ENCODE assay signal across 16 cellular contexts in the genomic region with DNA sequence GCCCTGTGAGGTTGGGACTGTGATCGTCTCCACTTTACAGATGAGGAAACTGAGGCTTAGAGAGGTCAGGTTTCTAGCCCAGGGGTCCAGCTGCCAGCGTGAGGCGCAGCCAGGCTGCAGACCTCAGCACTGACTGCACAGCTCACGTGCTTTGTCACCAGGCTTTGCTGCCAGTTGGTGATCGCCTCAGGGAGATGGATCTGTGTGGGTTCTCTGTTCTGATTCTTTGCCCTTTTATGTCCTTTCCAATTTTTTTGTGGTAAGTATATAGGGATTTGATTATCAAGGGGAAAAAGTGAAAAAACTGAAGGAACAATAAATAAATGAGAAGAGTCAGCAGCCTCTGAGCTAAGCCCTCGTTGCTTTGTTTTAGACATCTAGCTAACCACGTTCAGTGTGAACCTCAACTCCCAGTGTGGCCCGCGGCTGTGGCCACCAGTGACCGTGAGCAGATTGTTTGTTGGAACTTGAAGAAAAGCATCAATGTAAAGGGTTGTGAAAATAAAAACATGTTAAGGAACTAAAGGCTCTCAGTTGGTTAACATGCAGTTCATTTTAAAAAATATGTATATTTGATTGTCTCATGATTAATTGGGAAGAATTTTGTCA.
DNase-seq lines count a peak whose midpoint lies in the region; TF ChIP-seq lines count a peak whose summit lies in the region.
"Had no signal": no experiment of that assay in that cellular context is flagged by ENCODE, and none has a peak within 500 bp of the region (broad histone marks: within the 10 kb centered on the region; RNA-seq: fewer than 3 reads in every experiment).

No MANE protein-coding gene starts in this region.

- H3K9me3 Mint-ChIP-seq in type B pancreatic cell = no peaks in the 10 kb centered on the region
- H3K9me3 Mint-ChIP-seq in activated T-helper 1 cell treated with anti-CD3 and anti-CD28 coated beads, Interleukin-12 subunit alpha, Interleukin-12 subunit beta, Interleukin-2, Interleukin-4 antibody, amounts not matched to agents 30 ng/mL and 10 ng/mL and 1 ng/mL, durations not matched to agents 14 hours and 24 hours and 36 hours = no peaks in the 10 kb centered on the region
- H3K9me3 Mint-ChIP-seq: CD4-positive, alpha-beta memory T cell; GM23338 had no signal

- DNase-seq in amygdala (lab: John Stamatoyannopoulos, UW) (peak in 36 of 56 donors; percentile 11 to 74 (median 37)), globus pallidus (ENCODE audit: low spot score) (peak; percentile 85), middle frontal gyrus (ENCODE audit: extremely low spot score, low spot score) (peak; percentile 16), type B pancreatic cell (ENCODE audit: extremely low spot score, unreplicated experiment) (no peak)
- DNase-seq in activated T-helper 1 cell treated with anti-CD3 and anti-CD28 coated beads, Interleukin-12 subunit alpha, Interleukin-12 subunit beta, Interleukin-2, Interleukin-4 antibody, amounts not matched to agents 30 ng/mL and 10 ng/mL and 1 ng/mL, durations not matched to agents 14 hours and 24 hours and 36 hours (ENCODE audit: low spot score) = no peak
- no peak for DNase-seq in activated CD4-positive, alpha-beta T cell treated with anti-CD3 and anti-CD28 coated beads, Interleukin-2, amount 50 U/mL, for 48 hours
- DNase-seq in activated effector memory CD4-positive, alpha-beta T cell treated with anti-CD3 and anti-CD28 coated beads, Interleukin-2, amount 50 U/mL, for 16 hours = no peak
- DNase-seq: BE2C; CD4-positive, alpha-beta memory T cell; DND-41; GDM1; NCI-H1092 treated with DMSO at 0.1 percent for 48 hours; NCI-H1694 treated with DMSO at 0.1 percent for 48 hours; NCI-H446 treated with DMSO at 0.1 percent for 48 hours; NCI-H774 had no signal

- H3K27ac Mint-ChIP-seq in type B pancreatic cell = peak overlapping the region; percentile 44
- H3K27ac Mint-ChIP-seq in activated T-helper 1 cell treated with anti-CD3 and anti-CD28 coated beads, Interleukin-12 subunit alpha, Interleukin-12 subunit beta, Interleukin-2, Interleukin-4 antibody, amounts not matched to agents 30 ng/mL and 10 ng/mL and 1 ng/mL, durations not matched to agents 14 hours and 24 hours and 36 hours = no peak overlapping the region
- H3K27ac Mint-ChIP-seq: GM23338 had no signal

- H3K4me1 Mint-ChIP-seq in type B pancreatic cell (ENCODE audit: unreplicated experiment) = no peaks in the 10 kb centered on the region
- H3K4me1 Mint-ChIP-seq in activated T-helper 1 cell treated with anti-CD3 and anti-CD28 coated beads, Interleukin-12 subunit alpha, Interleukin-12 subunit beta, Interleukin-2, Interleukin-4 antibody, amounts not matched to agents 30 ng/mL and 10 ng/mL and 1 ng/mL, durations not matched to agents 14 hours and 24 hours and 36 hours (ENCODE audit: low read depth) = no peaks in the 10 kb centered on the region
- H3K4me1 Mint-ChIP-seq: GM23338 had no signal

- H3K27me3 Mint-ChIP-seq in type B pancreatic cell = no peaks in the 10 kb centered on the region
- no peaks in the 10 kb centered on the region for H3K27me3 Mint-ChIP-seq in activated T-helper 1 cell treated with anti-CD3 and anti-CD28 coated beads, Interleukin-12 subunit alpha, Interleukin-12 subunit beta, Interleukin-2, Interleukin-4 antibody, amounts not matched to agents 30 ng/mL and 10 ng/mL and 1 ng/mL, durations not matched to agents 14 hours and 24 hours and 36 hours (ENCODE audit: insufficient read depth)
- H3K27me3 Mint-ChIP-seq: CD4-positive, alpha-beta memory T cell had no signal

- intact Hi-C loops in activated T-helper 1 cell treated with anti-CD3 and anti-CD28 coated beads, Interleukin-12 subunit alpha, Interleukin-12 subunit beta, Interleukin-2, Interleukin-4 antibody, amounts not matched to agents 30 ng/mL and 10 ng/mL and 1 ng/mL, durations not matched to agents 14 hours and 24 hours and 36 hours (cut with micrococcal nuclease) = loop anchor here (2.0 kb wide), 1 partner anchor 22 kb away; no protein-coding TSS in a partner anchor

- TF ChIP-seq CTCF in type B pancreatic cell (conservative IDR thresholded peaks at IDR 0.05) = no peak

- H3K36me3 Mint-ChIP-seq in type B pancreatic cell = peaks cover 17% of the 10 kb centered on the region
- peaks cover 15% of the 10 kb centered on the region for H3K36me3 Mint-ChIP-seq in activated T-helper 1 cell treated with anti-CD3 and anti-CD28 coated beads, Interleukin-12 subunit alpha, Interleukin-12 subunit beta, Interleukin-2, Interleukin-4 antibody, amounts not matched to agents 30 ng/mL and 10 ng/mL and 1 ng/mL, durations not matched to agents 14 hours and 24 hours and 36 hours (ENCODE audit: low read depth)

- H3K4me3 Mint-ChIP-seq in type B pancreatic cell = no peak overlapping the region
- no peak overlapping the region for H3K4me3 Mint-ChIP-seq in activated T-helper 1 cell treated with anti-CD3 and anti-CD28 coated beads, Interleukin-12 subunit alpha, Interleukin-12 subunit beta, Interleukin-2, Interleukin-4 antibody, amounts not matched to agents 30 ng/mL and 10 ng/mL and 1 ng/mL, durations not matched to agents 14 hours and 24 hours and 36 hours
- H3K4me3 Mint-ChIP-seq: CD4-positive, alpha-beta memory T cell; GM23338 had no signal

Comparison
In these comparisons a context has a peak if more than half of its experiments do, and no peak if none do; other contexts are left out.
1. DNase-seq: peak in amygdala (36 of 56), globus pallidus (single experiment) and middle frontal gyrus (single experiment); none in type B pancreatic cell (single experiment), activated T-helper 1 cell treated with anti-CD3 and anti-CD28 coated beads, Interleukin-12 subunit alpha, Interleukin-12 subunit beta, Interleukin-2, Interleukin-4 antibody, amounts not matched to agents 30 ng/mL and 10 ng/mL and 1 ng/mL, durations not matched to agents 14 hours and 24 hours and 36 hours (single experiment), activated CD4-positive, alpha-beta T cell treated with anti-CD3 and anti-CD28 coated beads, Interleukin-2, amount 50 U/mL, for 48 hours (0 of 2) and activated effector memory CD4-positive, alpha-beta T cell treated with anti-CD3 and anti-CD28 coated beads, Interleukin-2, amount 50 U/mL, for 16 hours (single experiment).